Comparison of ENCODE assay signal across 26 cellular contexts in genomic region chr2:100939445-100939844, GRCh38.
"Had no signal": no experiment of that assay in that cellular context is flagged by ENCODE, and none has a peak within 500 bp of the region (broad histone marks: within the 10 kb centered on the region; RNA-seq: fewer than 3 reads in every experiment).

No MANE protein-coding gene starts in this region.

- H3K27me3 Mint-ChIP-seq: stimulated activated naive CD8-positive, alpha-beta T cell treated with anti-CD3 and anti-CD28 coated beads, Interleukin-15, amount 100 ng/mL, for 72 hours had no signal

- ATAC-seq: left colon; mucosa of descending colon; natural killer cell; sciatic nerve; stimulated activated naive B cell treated with anti-CD40 and anti-IgM and Interleukin-4, amounts not matched to agents 10 μg/mL and 1 μg/mL and 100 μg/mL, for 72 hours; upper lobe of right lung had no signal

- H3K36me3 Mint-ChIP-seq: immature natural killer cell; natural killer cell; neural progenitor cell; stimulated activated naive B cell treated with anti-CD40 and anti-IgM and Interleukin-4, amounts not matched to agents 10 μg/mL and 1 μg/mL and 100 μg/mL, for 72 hours had no signal

- H3K9me3 ChIP-seq: mucosa of descending colon, prostate gland, spleen, testis, tibial nerve, upper lobe of right lung had no signal

- H3K36me3 ChIP-seq: neural progenitor cell, prostate gland, upper lobe of right lung had no signal

- H3K4me1 Mint-ChIP-seq: endodermal cell had no signal

- H3K27ac Mint-ChIP-seq: endodermal cell; immature natural killer cell; natural killer cell; neural progenitor cell; stimulated activated naive B cell treated with anti-CD40 and anti-IgM and Interleukin-4, amounts not matched to agents 10 μg/mL and 1 μg/mL and 100 μg/mL, for 72 hours had no signal

- H3K27me3 ChIP-seq: foreskin keratinocyte, neural progenitor cell, spleen, testis, tibial nerve, upper lobe of right lung had no signal

- H3K4me3 Mint-ChIP-seq: endodermal cell; immature natural killer cell; natural killer cell; neural progenitor cell; stimulated activated naive B cell treated with anti-CD40 and anti-IgM and Interleukin-4, amounts not matched to agents 10 μg/mL and 1 μg/mL and 100 μg/mL, for 72 hours; stimulated activated naive CD8-positive, alpha-beta T cell treated with anti-CD3 and anti-CD28 coated beads, Interleukin-15, amount 100 ng/mL, for 72 hours had no signal

- H3K27ac ChIP-seq: foreskin keratinocyte, neural progenitor cell, parathyroid adenoma, prostate gland, spleen, testis, tibial nerve, upper lobe of right lung had no signal

- H3K4me1 ChIP-seq: foreskin keratinocyte, neural progenitor cell, parathyroid adenoma, prostate gland, testis, tibial nerve, upper lobe of right lung had no signal

- DNase-seq: cerebellar nuclear complex; dermis blood vessel endothelial cell; effector CD4-positive, alpha-beta T cell; erythroblast; foreskin keratinocyte; immature natural killer cell; kidney; left colon; mammary epithelial cell; mucosa of descending colon; natural killer cell; nucleus accumbens; spleen; stimulated activated CD4-positive, alpha-beta T cell treated with anti-CD3 and anti-CD28 coated beads, Interleukin-15, amount 100 ng/mL, for 24 hours; stimulated activated CD4-positive, alpha-beta T cell treated with anti-CD3 and anti-CD28 coated beads, Interleukin-1b, Interleukin-23, amount 100 ng/mL, for 48 hours; stimulated activated CD4-positive, alpha-beta T cell treated with anti-CD3 and anti-CD28 coated beads, Interleukin-4, amount 100 ng/mL, for 4 hours; stimulated activated naive B cell treated with anti-CD40 and anti-IgM and Interleukin-4, amounts not matched to agents 10 μg/mL and 1 μg/mL and 100 μg/mL, for 72 hours; stimulated activated naive CD8-positive, alpha-beta T cell treated with anti-CD3 and anti-CD28 coated beads, Interleukin-15, amount 100 ng/mL, for 72 hours; testis; upper lobe of right lung had no signal

- H3K4me3 ChIP-seq: mucosa of descending colon, neural progenitor cell, prostate gland, spleen, testis, tibial nerve, upper lobe of right lung had no signal

- H3K9me3 Mint-ChIP-seq: endodermal cell; immature natural killer cell; natural killer cell; neural progenitor cell; stimulated activated naive B cell treated with anti-CD40 and anti-IgM and Interleukin-4, amounts not matched to agents 10 μg/mL and 1 μg/mL and 100 μg/mL, for 72 hours; stimulated activated naive CD8-positive, alpha-beta T cell treated with anti-CD3 and anti-CD28 coated beads, Interleukin-15, amount 100 ng/mL, for 72 hours had no signal
